Comparison of ENCODE assay signal across 14 cellular contexts in the genomic region with DNA sequence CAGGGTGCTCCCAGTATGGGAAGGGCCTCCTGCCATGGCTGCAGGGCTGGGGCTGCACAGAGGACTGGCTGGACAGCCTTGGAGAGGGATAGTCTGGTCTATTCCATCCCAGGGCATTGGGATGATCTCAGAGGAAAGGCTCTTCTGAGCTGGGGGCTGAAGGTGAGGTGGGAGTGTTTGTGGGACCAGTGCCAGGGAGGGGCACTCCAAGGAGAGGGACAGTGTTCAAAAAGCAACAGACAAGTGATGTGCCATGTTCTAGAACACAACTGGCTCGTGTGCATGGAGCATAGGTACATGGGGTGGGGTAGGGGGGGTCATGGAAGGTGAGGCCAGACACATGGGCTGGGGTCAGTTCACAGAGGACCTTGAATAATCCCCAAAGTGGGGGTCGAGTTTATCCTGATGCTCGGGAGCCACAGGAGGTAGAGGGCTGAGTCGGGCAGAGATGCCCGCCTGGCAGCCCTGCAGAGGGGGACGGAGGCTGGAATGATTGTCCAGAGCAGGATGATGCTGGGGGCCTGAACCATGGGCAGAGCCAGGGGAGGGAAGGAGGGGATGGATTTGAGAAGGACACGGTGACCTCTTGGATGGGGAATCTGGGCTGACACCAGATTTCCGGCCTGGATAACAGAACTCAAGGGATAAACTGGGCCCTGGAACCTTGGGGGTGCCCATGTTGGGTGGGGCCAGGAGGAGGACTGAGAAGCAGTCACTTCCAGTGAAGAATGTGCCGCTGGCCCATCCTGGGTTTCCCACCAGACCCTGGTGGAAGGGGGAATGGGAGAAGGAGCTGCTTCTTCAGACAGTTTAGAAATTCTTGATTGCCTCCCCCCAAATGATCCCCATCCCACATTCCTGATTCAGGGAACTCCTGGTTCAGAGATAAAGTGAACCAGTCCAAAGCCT. TPM values are rescaled to one million over a fixed set of nuclear protein-coding genes. Genes with fewer than 3 reads are reported as not detected.
A peak's percentile ranks its signal among the peaks of the same experiment; 100 is the strongest.
DNase-seq lines count a peak whose midpoint lies in the region; ATAC-seq and TF ChIP-seq lines count a peak whose summit lies in the region.
"Had no signal": no experiment of that assay in that cellular context is flagged by ENCODE, and none has a peak within 500 bp of the region (broad histone marks: within the 10 kb centered on the region; RNA-seq: fewer than 3 reads in every experiment).

No MANE protein-coding gene starts in this region.

- H3K36me3 Mint-ChIP-seq in WTC11 = no peaks in the 10 kb centered on the region
- H3K36me3 Mint-ChIP-seq in naive thymus-derived CD8-positive, alpha-beta T cell = no peaks in the 10 kb centered on the region

- H3K27ac ChIP-seq in BLaER1 = no peak overlapping the region
- H3K27ac ChIP-seq in caudate nucleus (ENCODE audit: low read depth, low read length) = no peak overlapping the region

- no peak overlapping the region for H3K9ac ChIP-seq in BLaER1

- DNase-seq in GM10266 (ENCODE audit: extremely low spot score) (peak; percentile 5), WTC11 (ENCODE audit: low spot score) (no peak), 8988T (no peak), H4 (ENCODE audit: low spot score) (no peak), caudate nucleus (lab: John Stamatoyannopoulos, UW) (no peak)
- peak in 1 of 10 donors; percentile 57 for DNase-seq in naive thymus-derived CD8-positive, alpha-beta T cell
- DNase-seq: foreskin fibroblast; KG1; NCI-H2029 treated with DMSO at 0.1 percent for 48 hours; PC-3; stimulated activated CD8-positive, alpha-beta memory T cell treated with anti-CD3 and anti-CD28 coated beads, Interleukin-4, amount 100 ng/mL, for 48 hours; T-helper 2 cell had no signal

- peaks cover 3% of the 10 kb centered on the region; the same call in 1 of the 2 replicates for H3K27me3 Mint-ChIP-seq in WTC11 (ENCODE audit: low read depth)
- H3K27me3 Mint-ChIP-seq in naive thymus-derived CD8-positive, alpha-beta T cell = peaks cover 5 to 25% (median 8%) of the 10 kb centered on the region in 5 donors

- H3K36me3 ChIP-seq in BLaER1 = no peaks in the 10 kb centered on the region

- H3K4me3 Mint-ChIP-seq in WTC11 = peak overlapping the region; percentile 37; the same call in 1 of the 2 replicates
- H3K4me3 Mint-ChIP-seq in naive thymus-derived CD8-positive, alpha-beta T cell = peak overlapping the region in 8 of 10 donors; percentile 50 to 85 (median 74)

- peaks cover 16% of the 10 kb centered on the region for H3K4me1 Mint-ChIP-seq in WTC11
- H3K4me1 Mint-ChIP-seq in naive thymus-derived CD8-positive, alpha-beta T cell = peaks cover 7 to 17% (median 13%) of the 10 kb centered on the region in 4 donors

- H3K4me3 ChIP-seq in BLaER1 = no peak overlapping the region

- ATAC-seq in WTC11 = no peak
- no peak for ATAC-seq in naive thymus-derived CD8-positive, alpha-beta T cell
- no peak for ATAC-seq in HG02884 (IDR thresholded peaks at IDR 0.05; ENCODE audit: unreplicated experiment)

- peaks cover 7% of the 10 kb centered on the region; the same call in 1 of the 2 replicates for H4K20me1 ChIP-seq in BLaER1

- peak overlapping the region; percentile 7; the same call in 1 of the 2 replicates for H3K27ac Mint-ChIP-seq in WTC11
- no peak overlapping the region for H3K27ac Mint-ChIP-seq in naive thymus-derived CD8-positive, alpha-beta T cell

- peaks cover 52% of the 10 kb centered on the region for H3K4me1 ChIP-seq in BLaER1

- H3K27me3 ChIP-seq in BLaER1 = no peaks in the 10 kb centered on the region

- TF ChIP-seq CTCF in GM10266 (IDR thresholded peaks at IDR 0.05; ENCODE audit: control insufficient read depth, insufficient read depth, low read depth, missing control alignments) (no peak), WTC11 (IDR thresholded peaks at IDR 0.05) (no peak)

- POLR2A ChIA-PET in WTC11 (lab: Charles Lee) = no interaction called here
- POLR2A ChIA-PET in naive thymus-derived CD8-positive, alpha-beta T cell (lab: Charles Lee) = no interaction called here

- H3K9me3 ChIP-seq in BLaER1 = no peaks in the 10 kb centered on the region

- H3K9me3 Mint-ChIP-seq in WTC11 = 0 out of 2 replicates have a peak, but pooled peaks cover 5% of the 10 kb centered on the region
- no peaks in the 10 kb centered on the region for H3K9me3 Mint-ChIP-seq in naive thymus-derived CD8-positive, alpha-beta T cell

- CTCF ChIA-PET in WTC11 (lab: Charles Lee) = interaction anchor here (0.6 to 5.1 kb wide), 20 partner anchors 9 to 190 kb away, joined by 3 to 26 read pairs (median 6); partner anchors contain the start of gene NEURL1

- peak overlapping the region; percentile 92 for H3K4me2 ChIP-seq in BLaER1

TF ChIP-seq in WTC11, 78 proteins besides CTCF, POLR2A, EP300 and RAD21 (continues in another document):
- TF ChIP-seq, protein P1, sequence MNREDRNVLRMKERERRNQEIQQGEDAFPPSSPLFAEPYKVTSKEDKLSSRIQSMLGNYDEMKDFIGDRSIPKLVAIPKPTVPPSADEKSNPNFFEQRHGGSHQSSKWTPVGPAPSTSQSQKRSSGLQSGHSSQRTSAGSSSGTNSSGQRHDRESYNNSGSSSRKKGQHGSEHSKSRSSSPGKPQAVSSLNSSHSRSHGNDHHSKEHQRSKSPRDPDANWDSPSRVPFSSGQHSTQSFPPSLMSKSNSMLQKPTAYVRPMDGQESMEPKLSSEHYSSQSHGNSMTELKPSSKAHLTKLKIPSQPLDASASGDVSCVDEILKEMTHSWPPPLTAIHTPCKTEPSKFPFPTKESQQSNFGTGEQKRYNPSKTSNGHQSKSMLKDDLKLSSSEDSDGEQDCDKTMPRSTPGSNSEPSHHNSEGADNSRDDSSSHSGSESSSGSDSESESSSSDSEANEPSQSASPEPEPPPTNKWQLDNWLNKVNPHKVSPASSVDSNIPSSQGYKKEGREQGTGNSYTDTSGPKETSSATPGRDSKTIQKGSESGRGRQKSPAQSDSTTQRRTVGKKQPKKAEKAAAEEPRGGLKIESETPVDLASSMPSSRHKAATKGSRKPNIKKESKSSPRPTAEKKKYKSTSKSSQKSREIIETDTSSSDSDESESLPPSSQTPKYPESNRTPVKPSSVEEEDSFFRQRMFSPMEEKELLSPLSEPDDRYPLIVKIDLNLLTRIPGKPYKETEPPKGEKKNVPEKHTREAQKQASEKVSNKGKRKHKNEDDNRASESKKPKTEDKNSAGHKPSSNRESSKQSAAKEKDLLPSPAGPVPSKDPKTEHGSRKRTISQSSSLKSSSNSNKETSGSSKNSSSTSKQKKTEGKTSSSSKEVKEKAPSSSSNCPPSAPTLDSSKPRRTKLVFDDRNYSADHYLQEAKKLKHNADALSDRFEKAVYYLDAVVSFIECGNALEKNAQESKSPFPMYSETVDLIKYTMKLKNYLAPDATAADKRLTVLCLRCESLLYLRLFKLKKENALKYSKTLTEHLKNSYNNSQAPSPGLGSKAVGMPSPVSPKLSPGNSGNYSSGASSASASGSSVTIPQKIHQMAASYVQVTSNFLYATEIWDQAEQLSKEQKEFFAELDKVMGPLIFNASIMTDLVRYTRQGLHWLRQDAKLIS (CRISPR knock-in tag; IDR thresholded peaks at IDR 0.05; ENCODE audit: borderline replicate concordance) = no peak
- TF ChIP-seq CDX4 (CRISPR knock-in tag; IDR thresholded peaks at IDR 0.05; ENCODE audit: borderline replicate concordance) = no peak
- no peak for TF ChIP-seq TCF7 (CRISPR knock-in tag; IDR thresholded peaks at IDR 0.05; ENCODE audit: low read depth)
- no peak for TF ChIP-seq E2F1 (CRISPR knock-in tag; IDR thresholded peaks at IDR 0.05)
- TF ChIP-seq, protein P2, sequence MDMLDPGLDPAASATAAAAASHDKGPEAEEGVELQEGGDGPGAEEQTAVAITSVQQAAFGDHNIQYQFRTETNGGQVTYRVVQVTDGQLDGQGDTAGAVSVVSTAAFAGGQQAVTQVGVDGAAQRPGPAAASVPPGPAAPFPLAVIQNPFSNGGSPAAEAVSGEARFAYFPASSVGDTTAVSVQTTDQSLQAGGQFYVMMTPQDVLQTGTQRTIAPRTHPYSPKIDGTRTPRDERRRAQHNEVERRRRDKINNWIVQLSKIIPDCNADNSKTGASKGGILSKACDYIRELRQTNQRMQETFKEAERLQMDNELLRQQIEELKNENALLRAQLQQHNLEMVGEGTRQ (CRISPR knock-in tag; IDR thresholded peaks at IDR 0.05) = no peak

RNA-seq across cellular contexts. Expression of gene NEURL1, which starts 50.4 kb away (rescaled TPM):
- 0.66 to 1.2 TPM (median 0.99 TPM) in 3 replicates for total RNA-seq in WTC11 (2021)
- total RNA-seq in naive thymus-derived CD8-positive, alpha-beta T cell = 1 to 10 TPM; 1.2 to 1.3 TPM
- polyA plus RNA-seq in naive thymus-derived CD8-positive, alpha-beta T cell = under 1 TPM; 0.17 to 0.73 (median 0.72) TPM
- total RNA-seq in H4 (2014; rRNA removed; shearing (Covaris generic)) = 0.10 and 0.72 TPM in 2 replicates
